Comparison of ENCODE assay signal across 26 cellular contexts in the genomic region with DNA sequence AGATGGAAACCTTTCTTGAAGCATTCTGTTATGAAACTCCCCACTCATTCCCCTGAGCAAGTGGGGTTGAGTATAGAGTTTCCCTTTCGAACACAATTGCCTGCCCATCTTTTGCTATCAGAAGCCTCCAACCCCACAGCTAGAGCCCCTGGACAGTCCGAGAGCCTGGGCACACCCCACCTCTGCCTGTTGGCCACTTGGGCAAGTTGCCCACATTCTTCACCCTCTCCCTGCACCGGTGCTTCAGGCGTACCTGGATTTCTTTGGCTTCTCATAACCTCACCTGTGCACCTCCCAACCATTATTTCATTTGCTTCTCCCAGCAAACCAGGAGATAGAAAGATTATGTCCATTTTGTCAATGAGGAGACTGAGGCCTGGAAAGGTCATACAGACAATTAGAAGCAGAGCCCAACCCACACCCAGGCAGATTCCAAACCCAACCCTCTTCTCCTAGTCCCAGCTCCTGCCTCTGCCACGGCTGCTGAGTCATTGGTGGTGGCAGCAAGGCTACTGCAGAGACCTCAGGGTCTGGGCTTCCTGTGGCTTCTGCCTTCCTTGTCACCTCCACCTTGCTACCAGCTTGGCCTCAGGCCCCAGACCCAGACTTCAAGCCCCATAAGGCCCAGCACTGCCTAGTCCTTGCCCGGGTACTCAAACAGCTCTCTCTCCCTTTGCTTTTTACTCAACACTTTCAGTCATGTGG.
DNase-seq lines count a peak whose midpoint lies in the region; ATAC-seq lines count a peak whose summit lies in the region.
"Had no signal": no experiment of that assay in that cellular context is flagged by ENCODE, and none has a peak within 500 bp of the region (broad histone marks: within the 10 kb centered on the region; RNA-seq: fewer than 3 reads in every experiment).

No MANE protein-coding gene starts in this region.

- no peaks in the 10 kb centered on the region for H4K20me1 ChIP-seq in Karpas-422 (ENCODE audit: insufficient read depth, low read depth, low read length)

- DNase-seq in EH (ENCODE audit: low read depth) (peak; percentile 26), M059J (ENCODE audit: low read depth) (peak; percentile 55), Karpas-422 (no peak), cortex of kidney (lab: John Stamatoyannopoulos, UW) (no peak), MG63 (no peak), activated gamma-delta T cell (lab: John Stamatoyannopoulos, UW) (no peak)
- DNase-seq: activated CD4-positive, alpha-beta memory T cell treated with anti-CD3 and anti-CD28 coated beads for 36 hours; activated naive CD4-positive, alpha-beta T cell treated with Interleukin-2 at 50 U/mL for 16 hours; activated T-cell treated with anti-CD3 and anti-CD28 coated beads for 4 hours; amygdala; BE2C; caudate nucleus; COR-L47; natural killer cell; NCI-H187; NCI-H2227 treated with DMSO at 0.1 percent for 48 hours; sigmoid colon; stimulated activated naive CD4-positive, alpha-beta T cell treated with Interleukin-2 at 50 U/mL for 16 hours; tibial artery had no signal

- H3K36me3 Mint-ChIP-seq in stimulated activated memory B cell treated with anti-CD40 and anti-IgM and Interleukin-4, amounts not matched to agents 10 μg/mL and 1 μg/mL and 100 μg/mL, for 72 hours: no peaks in the 10 kb centered on the region
- H3K36me3 Mint-ChIP-seq: activated CD4-positive, alpha-beta memory T cell treated with anti-CD3 and anti-CD28 coated beads for 36 hours; memory B cell; natural killer cell had no signal

- no peak overlapping the region for H3K9ac ChIP-seq in Karpas-422 (ENCODE audit: low read length)
- H3K9ac ChIP-seq: parathyroid adenoma had no signal

- H3K4me1 Mint-ChIP-seq in stimulated activated memory B cell treated with anti-CD40 and anti-IgM and Interleukin-4, amounts not matched to agents 10 μg/mL and 1 μg/mL and 100 μg/mL, for 72 hours: peaks cover 9% of the 10 kb centered on the region
- H3K4me1 Mint-ChIP-seq: natural killer cell had no signal

- H3K9me3 Mint-ChIP-seq in stimulated activated memory B cell treated with anti-CD40 and anti-IgM and Interleukin-4, amounts not matched to agents 10 μg/mL and 1 μg/mL and 100 μg/mL, for 72 hours: peaks cover 6% of the 10 kb centered on the region
- H3K9me3 Mint-ChIP-seq: activated CD4-positive, alpha-beta memory T cell treated with anti-CD3 and anti-CD28 coated beads for 36 hours had no signal

- H2AFZ ChIP-seq in Karpas-422 (ENCODE audit: low read length): no peak overlapping the region
- H2AFZ ChIP-seq: parathyroid adenoma had no signal

- H3K27ac Mint-ChIP-seq in stimulated activated memory B cell treated with anti-CD40 and anti-IgM and Interleukin-4, amounts not matched to agents 10 μg/mL and 1 μg/mL and 100 μg/mL, for 72 hours: no peak overlapping the region
- H3K27ac Mint-ChIP-seq: activated CD4-positive, alpha-beta memory T cell treated with anti-CD3 and anti-CD28 coated beads for 36 hours; memory B cell; natural killer cell had no signal

- no peaks in the 10 kb centered on the region for H3K27me3 ChIP-seq in Karpas-422 (ENCODE audit: low read length)
- no peaks in the 10 kb centered on the region for H3K27me3 ChIP-seq in MG63
- H3K27me3 ChIP-seq: BE2C, sigmoid colon had no signal

- H3K4me3 ChIP-seq in Karpas-422 (ENCODE audit: low read length) (no peak overlapping the region), MG63 (no peak overlapping the region)
- H3K4me3 ChIP-seq: esophagus muscularis mucosa, gastroesophageal sphincter, sigmoid colon, tibial artery had no signal

- peaks cover 27% of the 10 kb centered on the region for H3K27me3 Mint-ChIP-seq in stimulated activated memory B cell treated with anti-CD40 and anti-IgM and Interleukin-4, amounts not matched to agents 10 μg/mL and 1 μg/mL and 100 μg/mL, for 72 hours

- no peak overlapping the region for H3K4me2 ChIP-seq in Karpas-422 (ENCODE audit: low read depth, low read length, poor library complexity, severe bottlenecking)

- no peaks in the 10 kb centered on the region for H3K9me3 ChIP-seq in Karpas-422 (ENCODE audit: low read length)
- H3K9me3 ChIP-seq in MG63: no peaks in the 10 kb centered on the region
- H3K9me3 ChIP-seq: BE2C, esophagus muscularis mucosa, gastroesophageal sphincter, sigmoid colon, tibial artery had no signal

- H3K79me2 ChIP-seq in Karpas-422 (ENCODE audit: low read length): no peaks in the 10 kb centered on the region
- H3K79me2 ChIP-seq: parathyroid adenoma had no signal

- H3K27ac ChIP-seq in Karpas-422 (ENCODE audit: low read length): no peak overlapping the region
- H3K27ac ChIP-seq: esophagus muscularis mucosa, gastroesophageal sphincter, HL-60, parathyroid adenoma, sigmoid colon, tibial artery had no signal

- ATAC-seq in esophagus mucosa: peak; percentile 43
- peak; percentile 71 for ATAC-seq in stimulated activated memory B cell treated with anti-CD40 and anti-IgM and Interleukin-4, amounts not matched to agents 10 μg/mL and 1 μg/mL and 100 μg/mL, for 72 hours
- ATAC-seq: gastroesophageal sphincter, natural killer cell had no signal

- H3K36me3 ChIP-seq in Karpas-422 (ENCODE audit: insufficient read depth, low read length) (no peaks in the 10 kb centered on the region), MG63 (no peaks in the 10 kb centered on the region)
- H3K36me3 ChIP-seq: BE2C, esophagus muscularis mucosa, gastroesophageal sphincter, sigmoid colon, tibial artery had no signal

- H3K4me3 Mint-ChIP-seq in stimulated activated memory B cell treated with anti-CD40 and anti-IgM and Interleukin-4, amounts not matched to agents 10 μg/mL and 1 μg/mL and 100 μg/mL, for 72 hours: no peak overlapping the region
- H3K4me3 Mint-ChIP-seq: activated CD4-positive, alpha-beta memory T cell treated with anti-CD3 and anti-CD28 coated beads for 36 hours; memory B cell; natural killer cell had no signal

- no peaks in the 10 kb centered on the region for H3K9me2 ChIP-seq in Karpas-422 (replicated peaks; ENCODE audit: insufficient read depth, low read length)

- no peaks in the 10 kb centered on the region for H3K4me1 ChIP-seq in Karpas-422 (ENCODE audit: low read length)
- H3K4me1 ChIP-seq: esophagus muscularis mucosa, gastroesophageal sphincter, parathyroid adenoma, sigmoid colon, tibial artery had no signal

Comparison
In these comparisons a context has a peak if more than half of its experiments do, and no peak if none do; other contexts are left out.
1. DNase-seq: peak in EH (single experiment) and M059J (single experiment); none in Karpas-422 (single experiment), cortex of kidney (single experiment), MG63 (single experiment) and activated gamma-delta T cell (single experiment).